In the genomic region with DNA sequence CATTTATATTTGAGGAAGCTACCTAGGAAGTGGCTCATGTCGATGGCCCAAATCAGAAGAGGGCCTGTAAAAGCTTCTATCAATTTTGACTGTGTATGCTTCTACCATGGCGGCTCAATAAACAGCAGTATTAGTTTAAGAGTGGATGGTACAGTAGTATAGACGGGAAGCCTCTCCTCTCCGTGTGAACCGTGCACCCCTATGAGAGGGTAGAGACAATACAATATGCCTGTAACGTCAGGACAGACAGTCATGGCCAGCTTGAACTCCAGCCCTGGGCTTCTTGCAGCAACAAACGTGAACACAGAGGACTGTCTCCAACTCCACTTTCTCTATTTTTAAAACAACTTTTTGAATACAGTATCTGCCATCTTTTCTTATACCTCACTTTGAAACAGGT, we compare ENCODE assay signal across 14 cellular contexts. TPM values are rescaled to one million over a fixed set of nuclear protein-coding genes. Genes with fewer than 3 reads are reported as not detected.
DNase-seq lines count a peak whose midpoint lies in the region; ATAC-seq and TF ChIP-seq lines count a peak whose summit lies in the region.
"Had no signal": no experiment of that assay in that cellular context is flagged by ENCODE, and none has a peak within 500 bp of the region (broad histone marks: within the 10 kb centered on the region; RNA-seq: fewer than 3 reads in every experiment).

No MANE protein-coding gene starts in this region.

- H3K9me2 ChIP-seq in OCI-LY7 (ENCODE audit: insufficient read depth, low read length): no peaks in the 10 kb centered on the region

- TF ChIP-seq CTCF in OCI-LY7 (conservative IDR thresholded peaks at IDR 0.05; ENCODE audit: low read length) (no peak), colonic mucosa (IDR thresholded peaks at IDR 0.05) (no peak)

- peak overlapping the region; percentile 99 for H3K4me2 ChIP-seq in OCI-LY7 (ENCODE audit: low read length)

- POLR2A ChIA-PET in activated CD4-positive, alpha-beta T cell treated with anti-CD3 and anti-CD28 coated beads for 36 hours (lab: Charles Lee): interaction anchor here (1.4 to 2.9 kb wide), 4 partner anchors 26 to 56 kb away, joined by 4 to 23 read pairs (median 12); no protein-coding TSS in a partner anchor
- POLR2A ChIA-PET in OCI-LY7 (lab: Charles Lee): interaction anchor here (0.6 to 14.5 kb wide), 18 partner anchors 11 to 164 kb away, joined by 3 to 293 read pairs (median 6); no protein-coding TSS in a partner anchor

- intact Hi-C loops in activated CD4-positive, alpha-beta T cell treated with anti-CD3 and anti-CD28 coated beads for 36 hours (cut with DNase I, micrococcal nuclease): no loop called here
- intact Hi-C loops in OCI-LY7 (cut with micrococcal nuclease; ENCODE audit: unreplicated experiment): loop anchor here (2.0 kb wide), 1 partner anchor 19 kb away; no protein-coding TSS in a partner anchor
- intact Hi-C loops in colonic mucosa (cut with DNase I): no loop called here

- peak overlapping the region; percentile 100 for H3K27ac Mint-ChIP-seq in activated CD4-positive, alpha-beta T cell treated with anti-CD3 and anti-CD28 coated beads for 36 hours
- H3K27ac Mint-ChIP-seq in stimulated activated naive CD8-positive, alpha-beta T cell treated with anti-CD3 and anti-CD28 coated beads, Interleukin-15, Interleukin-2, amounts not matched to agents 100 ng/mL and 50 ng/mL, for 24 hours: peak overlapping the region; percentile 99

- H3K79me2 ChIP-seq in OCI-LY7 (ENCODE audit: insufficient read depth, low read depth, low read length): peaks cover 99% of the 10 kb centered on the region

- no peak overlapping the region for H3K9ac ChIP-seq in colonic mucosa (ENCODE audit: low read depth in 2 of 2, low read length in 2 of 2)

- H3K36me3 ChIP-seq in OCI-LY7 (ENCODE audit: insufficient read depth, low read length): peaks cover 49% of the 10 kb centered on the region
- no peaks in the 10 kb centered on the region for H3K36me3 ChIP-seq in colonic mucosa
- H3K36me3 ChIP-seq: MG63, suprapubic skin had no signal

- peaks cover 21% of the 10 kb centered on the region; the same call in 1 of the 2 replicates for H4K20me1 ChIP-seq in OCI-LY7 (ENCODE audit: insufficient read depth, low read length)

- peak overlapping the region; percentile 3; the same call in 1 of the 2 replicates for H2AFZ ChIP-seq in OCI-LY7 (ENCODE audit: low read length)

- H3K9me3 ChIP-seq in OCI-LY7 (ENCODE audit: low read length) (no peaks in the 10 kb centered on the region), colonic mucosa (no peaks in the 10 kb centered on the region)
- H3K9me3 ChIP-seq: body of pancreas, MG63, suprapubic skin had no signal

- DNase-seq in activated CD4-positive, alpha-beta T cell treated with anti-CD3 and anti-CD28 coated beads for 36 hours: peak; percentile 55
- no peak for DNase-seq in activated CD4-positive, alpha-beta T cell treated with anti-CD3 and anti-CD28 coated beads for 1 hour
- peak; percentile 54 for DNase-seq in OCI-LY7 (ENCODE audit: low spot score)
- no peak for DNase-seq in colonic mucosa
- DNase-seq in AML-193 (lab: John Stamatoyannopoulos, UW): no peak
- DNase-seq in cortex of kidney (lab: John Stamatoyannopoulos, UW): no peak
- DNase-seq: body of pancreas, hippocampal formation, MG63, NCI-H524 treated with DMSO at 0.1 percent for 48 hours had no signal

- H3K4me3 Mint-ChIP-seq in activated CD4-positive, alpha-beta T cell treated with anti-CD3 and anti-CD28 coated beads for 36 hours: peak overlapping the region; percentile 95
- H3K4me3 Mint-ChIP-seq in stimulated activated naive CD8-positive, alpha-beta T cell treated with anti-CD3 and anti-CD28 coated beads, Interleukin-15, Interleukin-2, amounts not matched to agents 100 ng/mL and 50 ng/mL, for 24 hours: peak overlapping the region; percentile 94

- peaks cover 55% of the 10 kb centered on the region for H3K4me1 Mint-ChIP-seq in activated CD4-positive, alpha-beta T cell treated with anti-CD3 and anti-CD28 coated beads for 36 hours
- H3K4me1 Mint-ChIP-seq in stimulated activated naive CD8-positive, alpha-beta T cell treated with anti-CD3 and anti-CD28 coated beads, Interleukin-15, Interleukin-2, amounts not matched to agents 100 ng/mL and 50 ng/mL, for 24 hours (ENCODE audit: low read depth): peaks cover 90% of the 10 kb centered on the region

- peaks cover 63% of the 10 kb centered on the region for H3K4me1 ChIP-seq in OCI-LY7 (ENCODE audit: insufficient read depth, low read length, poor library complexity, severe bottlenecking)
- no peaks in the 10 kb centered on the region for H3K4me1 ChIP-seq in colonic mucosa
- H3K4me1 ChIP-seq: body of pancreas, suprapubic skin had no signal

- CTCF ChIA-PET in activated CD4-positive, alpha-beta T cell treated with anti-CD3 and anti-CD28 coated beads for 36 hours (lab: Charles Lee): interaction anchor here (0.6 to 11.0 kb wide), 17 partner anchors 9 to 108 kb away, joined by 3 to 126 read pairs (median 5); no protein-coding TSS in a partner anchor
- CTCF ChIA-PET in OCI-LY7 (lab: Charles Lee; ENCODE audit: unreplicated experiment): interaction anchor here (0.6 to 0.8 kb wide), 2 partner anchors 12 to 20 kb away, joined by 3 read pairs; no protein-coding TSS in a partner anchor

- ATAC-seq in activated CD4-positive, alpha-beta T cell treated with anti-CD3 and anti-CD28 coated beads for 36 hours: peak; percentile 11
- no peak for ATAC-seq in HG02938 (IDR thresholded peaks at IDR 0.05; ENCODE audit: unreplicated experiment)
- ATAC-seq: body of pancreas had no signal

- H3K27me3 Mint-ChIP-seq in activated CD4-positive, alpha-beta T cell treated with anti-CD3 and anti-CD28 coated beads for 36 hours: no peaks in the 10 kb centered on the region
- no peaks in the 10 kb centered on the region for H3K27me3 Mint-ChIP-seq in stimulated activated naive CD8-positive, alpha-beta T cell treated with anti-CD3 and anti-CD28 coated beads, Interleukin-15, Interleukin-2, amounts not matched to agents 100 ng/mL and 50 ng/mL, for 24 hours

- no peaks in the 10 kb centered on the region for H3K9me3 Mint-ChIP-seq in activated CD4-positive, alpha-beta T cell treated with anti-CD3 and anti-CD28 coated beads for 36 hours (ENCODE audit: low read depth)
- H3K9me3 Mint-ChIP-seq in stimulated activated naive CD8-positive, alpha-beta T cell treated with anti-CD3 and anti-CD28 coated beads, Interleukin-15, Interleukin-2, amounts not matched to agents 100 ng/mL and 50 ng/mL, for 24 hours: no peaks in the 10 kb centered on the region

- peaks cover 94% of the 10 kb centered on the region for H3K36me3 Mint-ChIP-seq in activated CD4-positive, alpha-beta T cell treated with anti-CD3 and anti-CD28 coated beads for 36 hours (ENCODE audit: low read depth)
- H3K36me3 Mint-ChIP-seq in stimulated activated naive CD8-positive, alpha-beta T cell treated with anti-CD3 and anti-CD28 coated beads, Interleukin-15, Interleukin-2, amounts not matched to agents 100 ng/mL and 50 ng/mL, for 24 hours (ENCODE audit: low read depth): peaks cover 92% of the 10 kb centered on the region

- no peaks in the 10 kb centered on the region for H3K27me3 ChIP-seq in colonic mucosa
- H3K27me3 ChIP-seq: body of pancreas had no signal

- peak overlapping the region; percentile 71 for H3K4me3 ChIP-seq in OCI-LY7 (ENCODE audit: low read depth, low read length, poor library complexity, severe bottlenecking)
- H3K4me3 ChIP-seq in colonic mucosa: no peak overlapping the region
- H3K4me3 ChIP-seq: body of pancreas, MG63, suprapubic skin had no signal

- no TSS peak for BruUV-seq in OCI-LY7 (replicated peaks; lab: Mats Ljungman, UMichigan)

- H3K27ac ChIP-seq in OCI-LY7 (ENCODE audit: low read depth, low read length, poor library complexity, severe bottlenecking) (peak overlapping the region; percentile 86), colonic mucosa (peak overlapping the region; percentile 28)
- H3K27ac ChIP-seq: body of pancreas, suprapubic skin had no signal

RNA-seq across cellular contexts. Expression of a gene that starts 7.7 kb away (rescaled TPM):
- 100 to 1,000 TPM; 245 to 260 TPM for total RNA-seq in activated CD4-positive, alpha-beta T cell treated with anti-CD3 and anti-CD28 coated beads for 36 hours
- total RNA-seq in OCI-LY7 (2014; rRNA removed; shearing (Covaris generic)): 90.0 and 108 TPM in 2 replicates
- total RNA-seq in OCI-LY7 (2022) (161 and 163 TPM in 2 replicates), colonic mucosa (1 to 10 TPM; 4.9 to 5.6 TPM)
- total RNA-seq: epithelial cell of proximal tubule had no signal

Comparison
In these comparisons a context has a peak if more than half of its experiments do, and no peak if none do; other contexts are left out.
1. DNase-seq: peak in activated CD4-positive, alpha-beta T cell treated with anti-CD3 and anti-CD28 coated beads for 36 hours (single experiment) and OCI-LY7 (single experiment); none in activated CD4-positive, alpha-beta T cell treated with anti-CD3 and anti-CD28 coated beads for 1 hour (single experiment), colonic mucosa (single experiment), AML-193 (0 of 2) and cortex of kidney (single experiment).
2. RNA of a gene that starts 7.7 kb away (total RNA-seq): 245 to 260 TPM in activated CD4-positive, alpha-beta T cell treated with anti-CD3 and anti-CD28 coated beads for 36 hours and 90.0 to 163 TPM in OCI-LY7; 4.9 to 5.6 TPM in colonic mucosa; every median in the first group is over 10 times any median in the second.